Comparison of ENCODE assay signal across 1 cellular context in the genomic region with DNA sequence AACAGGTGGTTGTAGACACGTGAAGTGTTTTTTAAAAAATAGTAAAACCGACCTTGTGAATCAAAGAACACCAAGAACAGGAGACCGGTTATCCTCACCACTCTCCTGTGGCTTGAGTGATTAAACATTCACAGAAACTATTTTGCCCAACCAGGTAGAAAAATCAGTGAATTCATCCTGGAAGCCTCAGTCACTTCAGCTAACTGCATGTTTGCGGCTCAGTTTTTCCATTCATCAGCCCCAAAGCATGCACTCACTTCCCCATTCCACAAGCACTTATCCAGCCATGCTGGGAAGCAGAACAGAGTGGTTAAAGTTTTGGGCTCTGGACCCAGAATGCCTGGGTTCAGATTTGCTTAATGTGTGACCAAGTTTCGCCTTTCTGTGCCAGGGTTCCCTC.
TF ChIP-seq lines count a peak whose summit lies in the region.

No MANE protein-coding gene starts in this region.

TF ChIP-seq in HCT116, 20 proteins besides CTCF, POLR2A, EP300 and RAD21:
- TF ChIP-seq, protein P1, sequence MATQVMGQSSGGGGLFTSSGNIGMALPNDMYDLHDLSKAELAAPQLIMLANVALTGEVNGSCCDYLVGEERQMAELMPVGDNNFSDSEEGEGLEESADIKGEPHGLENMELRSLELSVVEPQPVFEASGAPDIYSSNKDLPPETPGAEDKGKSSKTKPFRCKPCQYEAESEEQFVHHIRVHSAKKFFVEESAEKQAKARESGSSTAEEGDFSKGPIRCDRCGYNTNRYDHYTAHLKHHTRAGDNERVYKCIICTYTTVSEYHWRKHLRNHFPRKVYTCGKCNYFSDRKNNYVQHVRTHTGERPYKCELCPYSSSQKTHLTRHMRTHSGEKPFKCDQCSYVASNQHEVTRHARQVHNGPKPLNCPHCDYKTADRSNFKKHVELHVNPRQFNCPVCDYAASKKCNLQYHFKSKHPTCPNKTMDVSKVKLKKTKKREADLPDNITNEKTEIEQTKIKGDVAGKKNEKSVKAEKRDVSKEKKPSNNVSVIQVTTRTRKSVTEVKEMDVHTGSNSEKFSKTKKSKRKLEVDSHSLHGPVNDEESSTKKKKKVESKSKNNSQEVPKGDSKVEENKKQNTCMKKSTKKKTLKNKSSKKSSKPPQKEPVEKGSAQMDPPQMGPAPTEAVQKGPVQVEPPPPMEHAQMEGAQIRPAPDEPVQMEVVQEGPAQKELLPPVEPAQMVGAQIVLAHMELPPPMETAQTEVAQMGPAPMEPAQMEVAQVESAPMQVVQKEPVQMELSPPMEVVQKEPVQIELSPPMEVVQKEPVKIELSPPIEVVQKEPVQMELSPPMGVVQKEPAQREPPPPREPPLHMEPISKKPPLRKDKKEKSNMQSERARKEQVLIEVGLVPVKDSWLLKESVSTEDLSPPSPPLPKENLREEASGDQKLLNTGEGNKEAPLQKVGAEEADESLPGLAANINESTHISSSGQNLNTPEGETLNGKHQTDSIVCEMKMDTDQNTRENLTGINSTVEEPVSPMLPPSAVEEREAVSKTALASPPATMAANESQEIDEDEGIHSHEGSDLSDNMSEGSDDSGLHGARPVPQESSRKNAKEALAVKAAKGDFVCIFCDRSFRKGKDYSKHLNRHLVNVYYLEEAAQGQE (IDR thresholded peaks at IDR 0.05; ENCODE audit: low read depth) = no peak
- TF ChIP-seq FOSL1 (IDR thresholded peaks at IDR 0.05; ENCODE audit: low read depth) (peak; percentile 38), EGR1 (IDR thresholded peaks at IDR 0.05; ENCODE audit: low read depth) (no peak), ATF3 (IDR thresholded peaks at IDR 0.05) (no peak), ZFX (IDR thresholded peaks at IDR 0.05) (no peak), SP1 (IDR thresholded peaks at IDR 0.05; ENCODE audit: low read depth) (no peak), JUND (IDR thresholded peaks at IDR 0.05) (peak; percentile 12; the same call in 1 of the 2 replicates), ZBTB33 (IDR thresholded peaks at IDR 0.05; ENCODE audit: extremely low read depth, insufficient replicate concordance, low read length) (no peak), MAX (IDR thresholded peaks at IDR 0.05) (no peak), ELF1 (IDR thresholded peaks at IDR 0.05; ENCODE audit: borderline replicate concordance, low read depth) (0 out of 2 replicates have a peak, but pooled peaks have one; percentile 12), TCF7L2 (IDR thresholded peaks at IDR 0.05; ENCODE audit: borderline replicate concordance, extremely low read depth, insufficient read depth, insufficient read length) (no peak), CBX3 (IDR thresholded peaks at IDR 0.05; ENCODE audit: low read depth) (no peak), SIN3A (IDR thresholded peaks at IDR 0.05; ENCODE audit: low read depth) (no peak), YY1 (IDR thresholded peaks at IDR 0.05; ENCODE audit: extremely low read depth, insufficient replicate concordance, low read depth, low read length) (no peak), SRF (IDR thresholded peaks at IDR 0.05; ENCODE audit: low read depth) (no peak), EZH2phosphoT487 (IDR thresholded peaks at IDR 0.05; ENCODE audit: borderline replicate concordance) (no peak), CEBPB (IDR thresholded peaks at IDR 0.05; ENCODE audit: low read depth) (no peak), POLR2AphosphoS5 (IDR thresholded peaks at IDR 0.05; ENCODE audit: low read depth, low read length) (no peak), EZH2 (IDR thresholded peaks at IDR 0.05) (no peak), ZNF274 (IDR thresholded peaks at IDR 0.05; ENCODE audit: low read depth, low read length) (no peak)
